19 cellular contexts compared by ENCODE assay signal in the genomic region with DNA sequence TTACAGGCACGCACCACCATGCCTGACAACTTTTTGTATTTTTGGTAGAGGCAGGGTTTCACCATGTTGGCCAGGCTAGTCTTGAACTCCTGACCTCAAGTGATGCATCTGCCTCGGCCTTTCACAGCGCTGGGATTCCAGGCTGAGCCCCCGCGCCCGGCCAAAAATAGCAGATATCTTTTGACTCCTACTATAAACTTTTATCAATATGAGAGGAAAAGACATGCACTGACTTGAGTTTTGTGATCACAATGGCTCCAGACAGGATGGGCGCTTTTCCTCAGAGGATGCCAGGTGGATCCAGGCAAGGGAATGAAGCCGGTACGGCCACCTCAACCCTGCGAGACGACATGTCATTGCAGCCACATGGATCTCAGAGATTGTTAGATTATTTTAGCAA.
"Had no signal": no experiment of that assay in that cellular context is flagged by ENCODE, and none has a peak within 500 bp of the region (broad histone marks: within the 10 kb centered on the region; RNA-seq: fewer than 3 reads in every experiment).

No MANE protein-coding gene starts in this region.

- H3K36me3 Mint-ChIP-seq: mesothelial cell of epicardium, natural killer cell had no signal

- H3K4me1 ChIP-seq: foreskin keratinocyte, prostate gland, right lobe of liver, transverse colon had no signal

- DNase-seq: cerebellar nuclear complex; dermis blood vessel endothelial cell; foreskin keratinocyte; kidney; natural killer cell; nucleus accumbens; stimulated activated CD4-positive, alpha-beta T cell treated with anti-CD3 and anti-CD28 coated beads, Interleukin-2, amount 100 ng/mL, for 24 hours; stimulated activated CD4-positive, alpha-beta T cell treated with anti-CD3 and anti-CD28 coated beads, Interleukin-4, amount 100 ng/mL, for 4 hours; stimulated activated naive B cell treated with anti-CD40 and anti-IgM and Interleukin-4, amounts not matched to agents 10 μg/mL and 1 μg/mL and 100 μg/mL, for 72 hours; stimulated activated naive CD8-positive, alpha-beta T cell treated with anti-CD3 and anti-CD28 coated beads, Interleukin-15, amount 100 ng/mL, for 72 hours; substantia nigra; transverse colon had no signal

- H3K27ac ChIP-seq: foreskin keratinocyte, ovary, prostate gland, right lobe of liver, thoracic aorta, transverse colon had no signal

- H3K9me3 ChIP-seq: ovary, prostate gland, right lobe of liver, thoracic aorta, transverse colon had no signal

- H3K4me3 Mint-ChIP-seq: mesothelial cell of epicardium; natural killer cell; neural crest cell; stimulated activated naive B cell treated with anti-CD40 and anti-IgM and Interleukin-4, amounts not matched to agents 10 μg/mL and 1 μg/mL and 100 μg/mL, for 72 hours; stimulated activated naive CD8-positive, alpha-beta T cell treated with anti-CD3 and anti-CD28 coated beads, Interleukin-15, amount 100 ng/mL, for 72 hours had no signal

- H3K4me1 Mint-ChIP-seq: natural killer cell had no signal

- ATAC-seq: foreskin keratinocyte; left colon; natural killer cell; right lobe of liver; stimulated activated naive B cell treated with anti-CD40 and anti-IgM and Interleukin-4, amounts not matched to agents 10 μg/mL and 1 μg/mL and 100 μg/mL, for 72 hours; stimulated activated naive CD8-positive, alpha-beta T cell treated with anti-CD3 and anti-CD28 coated beads, Interleukin-15, amount 100 ng/mL, for 72 hours had no signal

- H3K27ac Mint-ChIP-seq: mesothelial cell of epicardium; natural killer cell; stimulated activated naive B cell treated with anti-CD40 and anti-IgM and Interleukin-4, amounts not matched to agents 10 μg/mL and 1 μg/mL and 100 μg/mL, for 72 hours; stimulated activated naive CD8-positive, alpha-beta T cell treated with anti-CD3 and anti-CD28 coated beads, Interleukin-15, amount 100 ng/mL, for 72 hours had no signal

- H3K27me3 ChIP-seq: ovary, right lobe of liver had no signal

- H3K4me3 ChIP-seq: ovary, prostate gland, right lobe of liver, thoracic aorta, transverse colon had no signal

- H3K36me3 ChIP-seq: ovary, prostate gland, right lobe of liver, thoracic aorta, transverse colon had no signal

- H3K9me3 Mint-ChIP-seq: mesothelial cell of epicardium; natural killer cell; neural crest cell; stimulated activated naive B cell treated with anti-CD40 and anti-IgM and Interleukin-4, amounts not matched to agents 10 μg/mL and 1 μg/mL and 100 μg/mL, for 72 hours; stimulated activated naive CD8-positive, alpha-beta T cell treated with anti-CD3 and anti-CD28 coated beads, Interleukin-15, amount 100 ng/mL, for 72 hours had no signal
